Comparison of ENCODE assay signal across 8 cellular contexts in the genomic region with DNA sequence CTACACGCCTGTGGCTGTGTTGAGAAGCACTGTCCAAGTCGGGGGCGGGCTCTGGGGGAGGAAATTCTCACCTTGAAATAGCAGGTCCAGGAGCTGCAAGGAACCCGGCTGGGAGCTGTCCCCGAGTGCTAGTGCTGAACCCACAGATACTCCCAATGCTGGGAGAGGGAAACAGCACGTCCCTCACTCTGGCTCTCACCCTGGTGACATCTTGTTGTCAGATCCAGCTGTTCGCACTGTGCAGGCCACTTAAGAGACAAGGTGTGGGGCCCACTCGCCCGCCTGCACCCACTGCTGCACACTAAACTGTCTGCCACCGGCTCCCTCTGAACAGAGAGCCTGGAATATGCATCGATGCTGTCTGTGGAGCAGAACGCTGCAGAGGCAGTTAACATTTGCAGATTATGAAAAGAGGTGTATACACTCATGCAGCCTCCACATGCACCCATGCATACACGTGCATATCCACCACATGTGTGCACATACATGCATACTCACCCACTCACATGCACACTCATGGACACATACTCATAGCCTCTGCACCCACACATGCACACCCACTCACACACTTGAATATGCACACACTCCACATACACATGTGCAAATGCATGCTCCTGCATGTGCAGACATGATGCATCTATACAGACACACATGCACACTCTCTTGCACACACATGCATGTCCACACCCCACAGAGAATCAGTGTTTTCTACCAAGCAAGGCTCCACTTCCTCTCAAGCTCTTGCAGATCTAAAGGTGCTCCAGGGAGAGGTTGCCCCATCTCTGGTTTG. TPM values are rescaled to one million over a fixed set of nuclear protein-coding genes. Genes with fewer than 3 reads are reported as not detected.
DNase-seq lines count a peak whose midpoint lies in the region; ATAC-seq and TF ChIP-seq lines count a peak whose summit lies in the region.

No MANE protein-coding gene starts in this region.

- H3K4me2 ChIP-seq in SK-N-SH = no peak overlapping the region

- no peak overlapping the region for H3K4me3 Mint-ChIP-seq in nephron progenitor cell

- DNase-seq in GM20000 (ENCODE audit: low spot score) = peak; percentile 65
- no peak for DNase-seq in SK-N-SH
- DNase-seq in ecto neural progenitor cell (ENCODE audit: low spot score) = peak; percentile 91
- peak; percentile 97 for DNase-seq in nephron progenitor cell
- DNase-seq in tibial nerve (ENCODE audit: low spot score in 2 of 2) = no peak
- DNase-seq in NCI-H345 treated with DMSO at 0.1 percent for 48 hours (lab: John Stamatoyannopoulos, UW; ENCODE audit: unreplicated experiment) = no peak
- no peak for DNase-seq in NCI-H2029 treated with DMSO at 0.1 percent for 48 hours (lab: John Stamatoyannopoulos, UW)

- H3K79me2 ChIP-seq in SK-N-SH (ENCODE audit: insufficient read depth) = no peaks in the 10 kb centered on the region

- POLR2A ChIA-PET in SK-N-SH (lab: Yijun Ruan, JAX) = no interaction called here

- H3K27ac ChIP-seq in SK-N-SH (ENCODE audit: low read depth in 2 of 2, low read length in 1 of 2) (no peak overlapping the region), tibial nerve (no peak overlapping the region)

- no peak overlapping the region for H3K9ac ChIP-seq in SK-N-SH

- 0 out of 2 replicates have a peak, but pooled peaks cover 4% of the 10 kb centered on the region for H3K9me3 ChIP-seq in SK-N-SH
- H3K9me3 ChIP-seq in tibial nerve = no peaks in the 10 kb centered on the region

- H2AFZ ChIP-seq in SK-N-SH (ENCODE audit: low read depth) = no peak overlapping the region

- H3K27me3 Mint-ChIP-seq in nephron progenitor cell (ENCODE audit: low read depth, poor library complexity) = peaks cover 31% of the 10 kb centered on the region

- peaks cover 4 to 7% of the 10 kb centered on the region in 2 experiments for H3K36me3 ChIP-seq in SK-N-SH (replicated peaks in 1 of 2; ENCODE audit: control insufficient read depth in 1 of 2, insufficient read depth in 2 of 2, low read length in 1 of 2)
- peaks cover 0 to 4% (median 0%) of the 10 kb centered on the region in 3 donors for H3K36me3 ChIP-seq in tibial nerve

- TF ChIP-seq RAD21 in SK-N-SH (IDR thresholded peaks at IDR 0.05; ENCODE audit: low read length) = no peak

- no peaks in the 10 kb centered on the region for H3F3A ChIP-seq in SK-N-SH (replicated peaks; ENCODE audit: insufficient read depth)

- 69% methylated on average over 12 of the region's 13 CpGs for WGBS in SK-N-SH (ENCODE audit: low lambda C conversion rate)
- WGBS in tibial nerve, 2 donors = 29 to 32% methylated on average over 13 of the region's 13 CpGs

- TF ChIP-seq EP300 in SK-N-SH (IDR thresholded peaks at IDR 0.05; ENCODE audit: borderline replicate concordance in 1 of 2, low read depth in 1 of 2, low read length in 1 of 2) = no peak
- no peak for TF ChIP-seq EP300 in tibial nerve (IDR thresholded peaks at IDR 0.05)

- no peak overlapping the region for H3K27ac Mint-ChIP-seq in nephron progenitor cell

- H4K20me1 ChIP-seq in SK-N-SH (ENCODE audit: insufficient read depth) = peaks cover 25% of the 10 kb centered on the region

- H3K4me1 Mint-ChIP-seq in nephron progenitor cell = no peaks in the 10 kb centered on the region

- no peaks in the 10 kb centered on the region for H3K9me3 Mint-ChIP-seq in nephron progenitor cell

- H3K4me1 ChIP-seq in SK-N-SH (ENCODE audit: control insufficient read depth in 1 of 2, insufficient read depth in 2 of 2, low read depth in 1 of 2, low read length in 1 of 2) (peaks cover 0 to 9% of the 10 kb centered on the region in 2 experiments; a peak in 1 of 4 replicates), tibial nerve (no peaks in the 10 kb centered on the region)

- TF ChIP-seq CTCF in GM20000 (IDR thresholded peaks at IDR 0.05; ENCODE audit: extremely low read depth, missing control alignments) (no peak), SK-N-SH (IDR thresholded peaks at IDR 0.05) (no peak), nephron progenitor cell (IDR thresholded peaks at IDR 0.05) (no peak), tibial nerve (IDR thresholded peaks at IDR 0.05) (no peak)

- H3K27me3 ChIP-seq in SK-N-SH (ENCODE audit: insufficient read depth) = no peaks in the 10 kb centered on the region
- H3K27me3 ChIP-seq in tibial nerve = peaks cover 0 to 4% of the 10 kb centered on the region in 2 donors

- CTCF ChIA-PET in SK-N-SH (lab: Yijun Ruan, JAX) = interaction anchor here (0.6 to 1.8 kb wide), 3 partner anchors 98 to 146 kb away, joined by 3 to 5 read pairs (median 3); no protein-coding TSS in a partner anchor

- H3K9me2 ChIP-seq in SK-N-SH = no peaks in the 10 kb centered on the region

- TF ChIP-seq POLR2A in tibial nerve (IDR thresholded peaks at IDR 0.05) = no peak

- H3K4me3 ChIP-seq in SK-N-SH (ENCODE audit: low read depth in 2 of 2, low read length in 1 of 2) (no peak overlapping the region), tibial nerve (no peak overlapping the region)

- no peaks in the 10 kb centered on the region for H3K36me3 Mint-ChIP-seq in nephron progenitor cell (ENCODE audit: low read depth)

- no peak for ATAC-seq in GM18519 (IDR thresholded peaks at IDR 0.05; ENCODE audit: low FRiP score, unreplicated experiment)

TF ChIP-seq in SK-N-SH, 30 proteins besides CTCF, POLR2A, EP300 and RAD21:
- TF ChIP-seq, protein P1, sequence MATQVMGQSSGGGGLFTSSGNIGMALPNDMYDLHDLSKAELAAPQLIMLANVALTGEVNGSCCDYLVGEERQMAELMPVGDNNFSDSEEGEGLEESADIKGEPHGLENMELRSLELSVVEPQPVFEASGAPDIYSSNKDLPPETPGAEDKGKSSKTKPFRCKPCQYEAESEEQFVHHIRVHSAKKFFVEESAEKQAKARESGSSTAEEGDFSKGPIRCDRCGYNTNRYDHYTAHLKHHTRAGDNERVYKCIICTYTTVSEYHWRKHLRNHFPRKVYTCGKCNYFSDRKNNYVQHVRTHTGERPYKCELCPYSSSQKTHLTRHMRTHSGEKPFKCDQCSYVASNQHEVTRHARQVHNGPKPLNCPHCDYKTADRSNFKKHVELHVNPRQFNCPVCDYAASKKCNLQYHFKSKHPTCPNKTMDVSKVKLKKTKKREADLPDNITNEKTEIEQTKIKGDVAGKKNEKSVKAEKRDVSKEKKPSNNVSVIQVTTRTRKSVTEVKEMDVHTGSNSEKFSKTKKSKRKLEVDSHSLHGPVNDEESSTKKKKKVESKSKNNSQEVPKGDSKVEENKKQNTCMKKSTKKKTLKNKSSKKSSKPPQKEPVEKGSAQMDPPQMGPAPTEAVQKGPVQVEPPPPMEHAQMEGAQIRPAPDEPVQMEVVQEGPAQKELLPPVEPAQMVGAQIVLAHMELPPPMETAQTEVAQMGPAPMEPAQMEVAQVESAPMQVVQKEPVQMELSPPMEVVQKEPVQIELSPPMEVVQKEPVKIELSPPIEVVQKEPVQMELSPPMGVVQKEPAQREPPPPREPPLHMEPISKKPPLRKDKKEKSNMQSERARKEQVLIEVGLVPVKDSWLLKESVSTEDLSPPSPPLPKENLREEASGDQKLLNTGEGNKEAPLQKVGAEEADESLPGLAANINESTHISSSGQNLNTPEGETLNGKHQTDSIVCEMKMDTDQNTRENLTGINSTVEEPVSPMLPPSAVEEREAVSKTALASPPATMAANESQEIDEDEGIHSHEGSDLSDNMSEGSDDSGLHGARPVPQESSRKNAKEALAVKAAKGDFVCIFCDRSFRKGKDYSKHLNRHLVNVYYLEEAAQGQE (IDR thresholded peaks at IDR 0.05; ENCODE audit: low read depth, low read length) = peak; percentile 98
- TF ChIP-seq FOSL2 (IDR thresholded peaks at IDR 0.05; ENCODE audit: borderline replicate concordance, low read depth) = no peak

RNA-seq across cellular contexts. Expression of gene MGAT5B, which starts 42.0 kb away (rescaled TPM):
- polyA plus RNA-seq in SK-N-SH (2012; rRNA removed) = 10.3 and 13.8 TPM in 2 replicates
- polyA plus RNA-seq in SK-N-SH (2012; cell fraction: cytosol; rRNA removed) = 4.1 and 7.1 TPM in 2 replicates
- polyA plus RNA-seq in SK-N-SH (2012; cell fraction: nucleus; rRNA removed) = 36.6 and 42.2 TPM in 2 replicates
- total RNA-seq in tibial nerve = 1 to 10 TPM in 2 of 4 donors, under 1 TPM in 2; 0.78 to 1.5 (median 0.96) TPM

Comparison
In these comparisons a context has a peak if more than half of its experiments do, and no peak if none do; other contexts are left out.
1. DNase-seq: peak in GM20000 (single experiment), ecto neural progenitor cell (single experiment) and nephron progenitor cell (single experiment); none in SK-N-SH (single experiment), tibial nerve (0 of 2), NCI-H345 treated with DMSO at 0.1 percent for 48 hours (single experiment) and NCI-H2029 treated with DMSO at 0.1 percent for 48 hours (single experiment).